16 cellular contexts compared by ENCODE assay signal in the genomic region with DNA sequence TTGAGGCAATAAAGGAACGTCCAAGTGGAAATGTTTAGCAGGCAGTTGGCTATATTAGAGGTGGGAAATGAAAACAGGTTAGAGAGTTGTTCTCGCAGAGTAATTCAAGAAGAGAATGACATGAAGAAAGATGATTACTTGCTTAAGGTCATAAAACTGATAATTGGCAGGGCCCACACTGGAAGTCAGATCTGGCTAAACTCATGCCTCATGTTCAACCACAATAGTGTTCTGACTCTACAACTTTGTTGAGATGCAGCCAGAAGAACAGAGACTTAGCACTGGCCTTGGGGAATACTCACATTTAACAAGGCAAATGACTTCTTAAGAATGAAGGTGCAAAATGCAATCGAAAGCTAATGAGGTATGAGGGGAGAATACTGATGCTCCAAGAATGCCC. TPM values are rescaled to one million over a fixed set of nuclear protein-coding genes. Genes with fewer than 3 reads are reported as not detected.
A peak's percentile ranks its signal among the peaks of the same experiment; 100 is the strongest.
DNase-seq lines count a peak whose midpoint lies in the region; ATAC-seq, FAIRE-seq and TF ChIP-seq lines count a peak whose summit lies in the region.
"Had no signal": no experiment of that assay in that cellular context is flagged by ENCODE, and none has a peak within 500 bp of the region (broad histone marks: within the 10 kb centered on the region; RNA-seq: fewer than 3 reads in every experiment).

No MANE protein-coding gene starts in this region.

- no peak overlapping the region for H3K9ac ChIP-seq in HepG2 (ENCODE audit: insufficient read depth, low read depth, low read length)

- H3K4me1 ChIP-seq in right lobe of liver = no peaks in the 10 kb centered on the region
- H3K4me1 ChIP-seq in HepG2 (ENCODE audit: insufficient read depth, low read length) = no peaks in the 10 kb centered on the region
- H3K4me1 ChIP-seq in esophagus squamous epithelium = peaks cover 5 to 18% (median 8%) of the 10 kb centered on the region in 3 donors
- peaks cover 9% of the 10 kb centered on the region for H3K4me1 ChIP-seq in upper lobe of right lung
- H3K4me1 ChIP-seq: foreskin keratinocyte had no signal

- TF ChIP-seq POLR2A in right lobe of liver (IDR thresholded peaks at IDR 0.05) (no peak), HepG2 (IDR thresholded peaks at IDR 0.05; ENCODE audit: insufficient read depth in 1 of 2, low read depth in 2 of 2, low read length in 2 of 2) (no peak), esophagus squamous epithelium (IDR thresholded peaks at IDR 0.05) (no peak)

- no peak for TF ChIP-seq EP300 in HepG2 (IDR thresholded peaks at IDR 0.05; ENCODE audit: low read depth in 2 of 2, low read length in 2 of 2)
- TF ChIP-seq EP300 in HepG2 (CRISPR knock-in tag; IDR thresholded peaks at IDR 0.05; ENCODE audit: borderline replicate concordance) = no peak

- no peak overlapping the region for H3K4me3 ChIP-seq in right lobe of liver
- no peak overlapping the region for H3K4me3 ChIP-seq in HepG2 (replicated peaks in 1 of 3; ENCODE audit: insufficient read depth in 1 of 3, low read depth in 2 of 3, low read length in 3 of 3)
- no peak overlapping the region for H3K4me3 ChIP-seq in esophagus squamous epithelium
- no peak overlapping the region for H3K4me3 ChIP-seq in upper lobe of right lung

- in situ Hi-C loops in HepG2 (cut with HindIII; ENCODE audit: extremely low pct_ligation_motif_present, low pct_unique_long_range_greater_than_20kb) = no loop called here

- no peaks in the 10 kb centered on the region for H3K79me2 ChIP-seq in HepG2 (ENCODE audit: insufficient read depth, low read length)

- BruUV-seq in HepG2 (replicated peaks; lab: Mats Ljungman, UMichigan) = no TSS peak

- TF ChIP-seq CTCF in right lobe of liver (IDR thresholded peaks at IDR 0.05) = no peak
- TF ChIP-seq CTCF in HepG2 (CRISPR knock-in tag; IDR thresholded peaks at IDR 0.05) = no peak
- no peak for TF ChIP-seq CTCF in RWPE1 (conservative IDR thresholded peaks at IDR 0.05; ENCODE audit: low read depth)
- no peak for TF ChIP-seq CTCF in esophagus squamous epithelium (IDR thresholded peaks at IDR 0.05)
- TF ChIP-seq CTCF in upper lobe of right lung (IDR thresholded peaks at IDR 0.05) = no peak
- TF ChIP-seq CTCF in GM20000 (IDR thresholded peaks at IDR 0.05; ENCODE audit: extremely low read depth, missing control alignments) = no peak

- WGBS in right lobe of liver (ENCODE audit: insufficient coverage, low coverage, low lambda C conversion rate, missing lambda C conversion rate) = 67% methylated on average over 3 of the region's 3 CpGs
- 32% methylated on average over 3 of the region's 3 CpGs for WGBS in HepG2 (ENCODE audit: low lambda C conversion rate)
- 82% methylated on average over 3 of the region's 3 CpGs for WGBS in esophagus squamous epithelium, 2 donors

- ATAC-seq in right lobe of liver (no peak), HepG2 (no peak), upper lobe of right lung (no peak), SK-N-SH treated with all-trans-retinoic acid at 6 μM for 48 hours (no peak)
- ATAC-seq: foreskin keratinocyte had no signal

- no peaks in the 10 kb centered on the region for H3K27me3 ChIP-seq in right lobe of liver
- peaks cover 0 to 3% of the 10 kb centered on the region in 2 experiments; a peak in 1 of 5 replicates for H3K27me3 ChIP-seq in HepG2 (ENCODE audit: control insufficient read depth in 1 of 2, insufficient read depth in 2 of 2, low read length in 2 of 2)
- H3K27me3 ChIP-seq in esophagus squamous epithelium = peaks cover 0 to 13% (median 0%) of the 10 kb centered on the region in 4 donors
- H3K27me3 ChIP-seq in upper lobe of right lung = no peaks in the 10 kb centered on the region

- POLR2A ChIA-PET in HepG2 (lab: Yijun Ruan, JAX) (no interaction called here), RWPE1 (lab: Yijun Ruan, JAX; ENCODE audit: low non-redundant PET) (no interaction called here)

- FAIRE-seq in HepG2 (lab: Jason Lieb, UNC) = no peak

- no peak for TF ChIP-seq RAD21 in HepG2 (CRISPR knock-in tag; IDR thresholded peaks at IDR 0.05)

- H3K36me3 ChIP-seq in right lobe of liver = no peaks in the 10 kb centered on the region
- H3K36me3 ChIP-seq in HepG2 (replicated peaks in 1 of 2; ENCODE audit: control insufficient read depth in 1 of 2, insufficient read depth in 2 of 2, low read length in 2 of 2) = no peaks in the 10 kb centered on the region
- no peaks in the 10 kb centered on the region for H3K36me3 ChIP-seq in esophagus squamous epithelium
- H3K36me3 ChIP-seq in upper lobe of right lung = no peaks in the 10 kb centered on the region

- no peak overlapping the region for H2AFZ ChIP-seq in HepG2 (ENCODE audit: low read length)

- DNase-seq in right lobe of liver (no peak), HepG2 (ENCODE audit: low spot score) (no peak), RWPE1 (ENCODE audit: low spot score) (no peak), esophagus squamous epithelium (lab: John Stamatoyannopoulos, UW) (no peak), upper lobe of right lung (no peak), GM20000 (ENCODE audit: low spot score) (no peak), amniotic stem cell (lab: John Stamatoyannopoulos, UW) (no peak)
- DNase-seq: endodermal cell, foreskin keratinocyte, H9, mammary epithelial cell, MM.1S, NCI-H82, nephron progenitor cell had no signal

- peak overlapping the region in 2 of 3 donors; percentile 0 to 28 for H3K27ac ChIP-seq in right lobe of liver
- no peak overlapping the region for H3K27ac ChIP-seq in HepG2 (ENCODE audit: extremely low read length, insufficient read depth, low read length)
- H3K27ac ChIP-seq in RWPE1 = peak overlapping the region; percentile 73
- peak overlapping the region in 3 of 4 donors; percentile 47 to 57 (median 51) for H3K27ac ChIP-seq in esophagus squamous epithelium
- H3K27ac ChIP-seq in upper lobe of right lung = peak overlapping the region; percentile 70
- H3K27ac ChIP-seq: foreskin keratinocyte had no signal

- H4K20me1 ChIP-seq in HepG2 (ENCODE audit: insufficient read depth, low read length) = no peaks in the 10 kb centered on the region

- intact Hi-C loops in right lobe of liver (cut with DNase I) = no loop called here
- intact Hi-C loops in HepG2 (cut with micrococcal nuclease; ENCODE audit: unreplicated experiment) = no loop called here
- intact Hi-C loops in esophagus squamous epithelium (cut with DNase I) = no loop called here
- intact Hi-C loops in upper lobe of right lung (cut with DNase I) = no loop called here

- no peaks in the 10 kb centered on the region for H3K9me3 ChIP-seq in right lobe of liver
- H3K9me3 ChIP-seq in HepG2 (ENCODE audit: low read length) = peaks cover 7% of the 10 kb centered on the region; the same call in 1 of the 2 replicates
- peaks cover 0 to 16% (median 11%) of the 10 kb centered on the region in 3 donors for H3K9me3 ChIP-seq in esophagus squamous epithelium
- no peaks in the 10 kb centered on the region for H3K9me3 ChIP-seq in upper lobe of right lung

- no peak overlapping the region for H3K4me2 ChIP-seq in HepG2 (ENCODE audit: low read depth, low read length)

- CTCF ChIA-PET in HepG2 (lab: Yijun Ruan, JAX; ENCODE audit: low intra/inter-chr PET ratio, low total read pairs) = no interaction called here
- CTCF ChIA-PET in RWPE1 (lab: Yijun Ruan, JAX) = no interaction called here

TF ChIP-seq in HepG2, 621 proteins besides CTCF, POLR2A, EP300 and RAD21 (continues in another document):
- no peak for TF ChIP-seq ZBTB7B (CRISPR knock-in tag; IDR thresholded peaks at IDR 0.05)

TF ChIP-seq in SK-N-SH treated with all-trans-retinoic acid at 6 μM for 48 hours, 23 proteins besides CTCF, POLR2A, EP300 and RAD21:
- TF ChIP-seq, protein P1, sequence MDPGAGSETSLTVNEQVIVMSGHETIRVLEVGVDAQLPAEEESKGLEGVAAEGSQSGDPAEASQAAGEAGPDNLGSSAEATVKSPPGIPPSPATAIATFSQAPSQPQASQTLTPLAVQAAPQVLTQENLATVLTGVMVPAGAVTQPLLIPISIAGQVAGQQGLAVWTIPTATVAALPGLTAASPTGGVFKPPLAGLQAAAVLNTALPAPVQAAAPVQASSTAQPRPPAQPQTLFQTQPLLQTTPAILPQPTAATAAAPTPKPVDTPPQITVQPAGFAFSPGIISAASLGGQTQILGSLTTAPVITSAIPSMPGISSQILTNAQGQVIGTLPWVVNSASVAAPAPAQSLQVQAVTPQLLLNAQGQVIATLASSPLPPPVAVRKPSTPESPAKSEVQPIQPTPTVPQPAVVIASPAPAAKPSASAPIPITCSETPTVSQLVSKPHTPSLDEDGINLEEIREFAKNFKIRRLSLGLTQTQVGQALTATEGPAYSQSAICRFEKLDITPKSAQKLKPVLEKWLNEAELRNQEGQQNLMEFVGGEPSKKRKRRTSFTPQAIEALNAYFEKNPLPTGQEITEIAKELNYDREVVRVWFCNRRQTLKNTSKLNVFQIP (CRISPR knock-in tag; IDR thresholded peaks at IDR 0.05; ENCODE audit: borderline replicate concordance, low read depth) = no peak
- TF ChIP-seq OSR1 (CRISPR knock-in tag; IDR thresholded peaks at IDR 0.05) = no peak
- no peak for TF ChIP-seq CSDC2 (CRISPR knock-in tag; IDR thresholded peaks at IDR 0.05)
- no peak for TF ChIP-seq ZC3H10 (CRISPR knock-in tag; IDR thresholded peaks at IDR 0.05)
- TF ChIP-seq ESRRG (CRISPR knock-in tag; IDR thresholded peaks at IDR 0.05) = no peak

RNA-seq across cellular contexts. Expression of a gene that starts 27.2 kb away (rescaled TPM):
- total RNA-seq in right lobe of liver = 1 to 10 TPM in 1 of 6 experiments, under 1 TPM in 5; 0.19 to 2.0 (median 0.38) TPM
- total RNA-seq in HepG2 (2016; rRNA removed; fragmentation: Illumina TruSeq; extraction: Trizol) = not detected in 2 replicates
- total RNA-seq in HepG2 (2016; cell fraction: cytosol; rRNA removed; fragmentation: Illumina TruSeq; extraction: Trizol; ENCODE audit: low read depth) = not detected in 2 replicates
- total RNA-seq in HepG2 (2016; cell fraction: insoluble cytoplasmic fraction; rRNA removed; fragmentation: Illumina TruSeq; extraction: Trizol) = not detected in 2 replicates
- total RNA-seq in HepG2 (2016; cell fraction: membrane; rRNA removed; fragmentation: Illumina TruSeq; extraction: Trizol) = not detected in 2 replicates
- total RNA-seq in HepG2 (2016; cell fraction: nucleus; rRNA removed; fragmentation: Illumina TruSeq; extraction: Trizol) = not detected in 2 replicates
- polyA plus RNA-seq in HepG2 (2011; rRNA removed) = not detected in 2 replicates
- not detected in 2 replicates for polyA plus RNA-seq in HepG2 (2011; cell fraction: cytosol; rRNA removed)
- polyA plus RNA-seq in HepG2 (2011; cell fraction: nucleus; rRNA removed) = not detected in 2 replicates
- polyA plus RNA-seq in HepG2 (2012) = not detected in 2 replicates
- polyA plus RNA-seq in HepG2 (2016; cell fraction: cytosol; fragmentation: Illumina TruSeq; extraction: Trizol; ENCODE audit: low read depth) = not detected in 2 replicates
- polyA plus RNA-seq in HepG2 (2016; cell fraction: insoluble cytoplasmic fraction; fragmentation: Illumina TruSeq; extraction: Trizol; ENCODE audit: low read depth) = not detected in 2 replicates
- not detected in 2 replicates for polyA plus RNA-seq in HepG2 (2016; cell fraction: membrane; fragmentation: Illumina TruSeq; extraction: Trizol; ENCODE audit: low read depth)
- not detected in 2 replicates for polyA plus RNA-seq in HepG2 (2016; cell fraction: nucleus; fragmentation: Illumina TruSeq; extraction: Trizol; ENCODE audit: insufficient read depth, low read depth)
- polyA minus RNA-seq in HepG2 (2011; rRNA and poly(A)+ RNA removed; ENCODE audit: low replicate concordance) = not detected in 2 replicates
- polyA minus RNA-seq in HepG2 (2011; cell fraction: cytosol; rRNA and poly(A)+ RNA removed) = not detected in 2 replicates
- not detected in 2 replicates for polyA minus RNA-seq in HepG2 (2011; cell fraction: nucleus; rRNA and poly(A)+ RNA removed)
- 1 to 10 TPM in 1 of 4 donors, under 1 TPM in 3; 0.21 to 6.5 (median 0.41) TPM for total RNA-seq in esophagus squamous epithelium
- 3.8 TPM for total RNA-seq in upper lobe of right lung
- total RNA-seq: endodermal cell, foreskin keratinocyte, H9, mammary epithelial cell, RPMI7951 had no signal
- polyA plus RNA-seq: foreskin keratinocyte, mammary epithelial cell had no signal
